ENCODE assay signal across 14 cellular contexts in the genomic region with DNA sequence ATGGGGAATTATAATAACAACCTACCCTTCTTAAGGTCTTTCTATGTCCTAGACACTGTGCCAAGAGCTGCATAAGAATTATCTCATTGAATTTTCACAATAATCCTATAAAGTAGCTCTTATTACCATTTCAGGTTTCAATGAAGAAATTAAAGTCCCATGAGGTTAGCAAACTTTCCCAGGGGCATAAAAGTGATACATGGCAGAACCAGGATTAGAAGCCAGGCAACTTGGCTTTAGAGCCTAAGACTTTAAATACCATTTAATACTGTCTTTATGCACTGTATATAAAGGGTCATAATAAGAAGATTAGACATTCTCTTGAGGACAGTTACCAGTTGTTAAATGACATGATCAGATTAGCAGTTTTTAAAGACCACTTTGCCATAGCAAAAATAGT.
DNase-seq lines count a peak whose midpoint lies in the region; ATAC-seq and TF ChIP-seq lines count a peak whose summit lies in the region.
"Had no signal": no experiment of that assay in that cellular context is flagged by ENCODE, and none has a peak within 500 bp of the region (broad histone marks: within the 10 kb centered on the region; RNA-seq: fewer than 3 reads in every experiment).

No MANE protein-coding gene starts in this region.

- no peak for ATAC-seq in HG03280 (IDR thresholded peaks at IDR 0.05; ENCODE audit: unreplicated experiment)
- ATAC-seq: HCT116 had no signal

- peaks cover 8% of the 10 kb centered on the region for H3K9me3 Mint-ChIP-seq in progenitor cell of endocrine pancreas (ENCODE audit: low read depth)

- no peak overlapping the region for H3K4me3 Mint-ChIP-seq in progenitor cell of endocrine pancreas (ENCODE audit: low read depth)
- H3K4me3 Mint-ChIP-seq: CD8-positive, alpha-beta memory T cell had no signal

- no peak for TF ChIP-seq CTCF in progenitor cell of endocrine pancreas (IDR thresholded peaks at IDR 0.05; ENCODE audit: unreplicated experiment)

- peaks cover 25% of the 10 kb centered on the region for H3K36me3 Mint-ChIP-seq in progenitor cell of endocrine pancreas (ENCODE audit: insufficient read depth)
- H3K36me3 Mint-ChIP-seq: CD8-positive, alpha-beta memory T cell had no signal

- peak overlapping the region; percentile 96 for H3K27ac Mint-ChIP-seq in progenitor cell of endocrine pancreas
- H3K27ac Mint-ChIP-seq: CD8-positive, alpha-beta memory T cell had no signal

- H3K27me3 Mint-ChIP-seq in progenitor cell of endocrine pancreas = no peaks in the 10 kb centered on the region
- H3K27me3 Mint-ChIP-seq: CD8-positive, alpha-beta memory T cell had no signal

- DNase-seq in NCI-H1092 treated with DMSO at 0.1 percent for 48 hours (lab: John Stamatoyannopoulos, UW) = peak; percentile 21
- no peak for DNase-seq in NCI-H1092 (lab: John Stamatoyannopoulos, UW)
- DNase-seq in NCI-H82 treated with DMSO at 0.1 percent for 48 hours (lab: John Stamatoyannopoulos, UW; ENCODE audit: unreplicated experiment) = peak; percentile 84
- no peak for DNase-seq in progenitor cell of endocrine pancreas (ENCODE audit: low spot score, unreplicated experiment)
- DNase-seq in superior temporal gyrus (ENCODE audit: extremely low spot score) = no peak
- DNase-seq in NOMO-1 (lab: John Stamatoyannopoulos, UW; ENCODE audit: unreplicated experiment in 2 of 2) = no peak
- DNase-seq: AML-193; Caco-2; CD8-positive, alpha-beta memory T cell; DMS 273 treated with DMSO at 0.1 percent for 48 hours; GM23248; IMR-90 had no signal

- H3K4me1 Mint-ChIP-seq in progenitor cell of endocrine pancreas (ENCODE audit: low read depth) = peaks cover 36% of the 10 kb centered on the region
- H3K4me1 Mint-ChIP-seq: CD8-positive, alpha-beta memory T cell had no signal

Comparison
In these comparisons a context has a peak if more than half of its experiments do, and no peak if none do; other contexts are left out.
1. DNase-seq: peak in NCI-H1092 treated with DMSO at 0.1 percent for 48 hours (single experiment) and NCI-H82 treated with DMSO at 0.1 percent for 48 hours (single experiment); none in NCI-H1092 (single experiment), progenitor cell of endocrine pancreas (single experiment), superior temporal gyrus (single experiment) and NOMO-1 (0 of 2).